Comparison of ENCODE assay signal across 8 cellular contexts in genomic region chr2:111451692-111452199, GRCh38.
DNase-seq lines count a peak whose midpoint lies in the region; ATAC-seq and TF ChIP-seq lines count a peak whose summit lies in the region.
"Not testable (repeated sequence)": the region's sequence is repeated elsewhere in the genome, so short reads cannot be mapped to it uniquely, and the experiment has no call there.

No MANE protein-coding gene starts in this region.

- not testable (repeated sequence) for H3K79me2 ChIP-seq in Karpas-422 (ENCODE audit: low read length)

- not testable (repeated sequence) for DNase-seq in CD8-positive, alpha-beta memory T cell; heart right ventricle; gastrocnemius medialis
- DNase-seq in Karpas-422 (peak; percentile 49), astrocyte of the spinal cord (ENCODE audit: low read depth, low spot score) (peak; percentile 2)

- TF ChIP-seq CTCF in WI38 (IDR thresholded peaks at IDR 0.05; ENCODE audit: low read depth, low read length); astrocyte of the spinal cord (IDR thresholded peaks at IDR 0.05; ENCODE audit: low read depth, low read length); heart right ventricle (IDR thresholded peaks at IDR 0.05); gastrocnemius medialis (IDR thresholded peaks at IDR 0.05 in 4 of 5, conservative IDR thresholded peaks at IDR 0.05 in 1 of 5): not testable (repeated sequence)

- WGBS in heart right ventricle, 2 donors: 30 to 50% methylated on average over 3 to 4 of the region's 9 CpGs

- not testable (repeated sequence) for H3K4me1 ChIP-seq in CD8-positive, alpha-beta memory T cell (ENCODE audit: insufficient read depth, low read length); gastrocnemius medialis
- H3K4me1 ChIP-seq in Karpas-422 (ENCODE audit: low read length) (peaks cover 13% of the 10 kb centered on the region), heart right ventricle (peaks cover 0 to 17% (median 0%) of the 10 kb centered on the region in 9 donors)

- POLR2A ChIA-PET in CD8-positive, alpha-beta memory T cell (lab: Charles Lee): not testable (repeated sequence)

- H3K9me2 ChIP-seq in Karpas-422 (replicated peaks; ENCODE audit: insufficient read depth, low read length): not testable (repeated sequence)

- CTCF ChIA-PET in CD8-positive, alpha-beta memory T cell (lab: Charles Lee): not testable (repeated sequence)

- in situ Hi-C loops in astrocyte of the spinal cord (cut with HindIII; ENCODE audit: low sequenced_read_pairs); gastrocnemius medialis (cut with MboI; ENCODE audit: low sequenced_read_pairs in 4 of 4): not testable (repeated sequence)

- H3K36me3 Mint-ChIP-seq in CD8-positive, alpha-beta memory T cell: not testable (repeated sequence)

- H4K20me1 ChIP-seq in Karpas-422 (ENCODE audit: insufficient read depth, low read depth, low read length): not testable (repeated sequence)

- H3K4me1 Mint-ChIP-seq in CD8-positive, alpha-beta memory T cell: not testable (repeated sequence)

- intact Hi-C loops in heart right ventricle (cut with DNase I); gastrocnemius medialis (cut with DNase I; ENCODE audit: low total_unique reads): not testable (repeated sequence)

- not testable (repeated sequence) for H2AFZ ChIP-seq in Karpas-422 (ENCODE audit: low read length)

- peak; percentile 13 for ATAC-seq in GM21367 (IDR thresholded peaks at IDR 0.05; ENCODE audit: unreplicated experiment)
- ATAC-seq in HG02798 (IDR thresholded peaks at IDR 0.05; ENCODE audit: poor library complexity, unreplicated experiment): peak; percentile 7
- ATAC-seq in heart right ventricle: peak in 5 of 8 donors; percentile 20 to 50 (median 31)
- peak; percentile 47 to 48 for ATAC-seq in gastrocnemius medialis

- not testable (repeated sequence) for H3K27me3 ChIP-seq in CD8-positive, alpha-beta memory T cell (ENCODE audit: insufficient read depth, low read length, poor library complexity, severe bottlenecking); Karpas-422 (ENCODE audit: low read length); heart right ventricle; gastrocnemius medialis

- H3K27me3 Mint-ChIP-seq in CD8-positive, alpha-beta memory T cell: not testable (repeated sequence)

- peak overlapping the region in 5 of 7 donors; percentile 34 to 73 (median 61) for H3K4me3 Mint-ChIP-seq in CD8-positive, alpha-beta memory T cell

- not testable (repeated sequence) for TF ChIP-seq POLR2A in gastrocnemius medialis (IDR thresholded peaks at IDR 0.05)

- peak overlapping the region; percentile 67 for H3K4me2 ChIP-seq in Karpas-422 (ENCODE audit: low read depth, low read length, poor library complexity, severe bottlenecking)

- H3K36me3 ChIP-seq in CD8-positive, alpha-beta memory T cell (ENCODE audit: insufficient read depth, low read length); Karpas-422 (ENCODE audit: insufficient read depth, low read length); heart right ventricle; gastrocnemius medialis: not testable (repeated sequence)

- H3K9me3 Mint-ChIP-seq in CD8-positive, alpha-beta memory T cell: not testable (repeated sequence)

- H3K4me3 ChIP-seq in CD8-positive, alpha-beta memory T cell (ENCODE audit: low read length); astrocyte of the spinal cord (ENCODE audit: low read depth, low read length): not testable (repeated sequence)
- H3K4me3 ChIP-seq in Karpas-422 (ENCODE audit: low read length) (peak overlapping the region; percentile 47; the same call in 1 of the 2 replicates), WI38 (ENCODE audit: low read depth, low read length) (0 out of 2 replicates have a peak overlapping the region, but pooled peaks have one; percentile 8), heart right ventricle (peak overlapping the region in 7 of 10 donors; percentile 0 to 37 (median 30)), gastrocnemius medialis (peak overlapping the region; percentile 10 to 36 (median 28))

- H3K9ac ChIP-seq in Karpas-422 (ENCODE audit: low read length): peak overlapping the region; percentile 50

- not testable (repeated sequence) for H3K27ac ChIP-seq in CD8-positive, alpha-beta memory T cell (ENCODE audit: low read depth, low read length)
- H3K27ac ChIP-seq in Karpas-422 (ENCODE audit: low read length) (peak overlapping the region; percentile 78), heart right ventricle (peak overlapping the region in 8 of 10 donors; percentile 4 to 68 (median 37)), gastrocnemius medialis (peak overlapping the region; percentile 32 to 61 (median 48))

- H3K27ac Mint-ChIP-seq in CD8-positive, alpha-beta memory T cell: peak overlapping the region in 2 of 8 donors; percentile 23 to 63

- H3K9me3 ChIP-seq in CD8-positive, alpha-beta memory T cell (ENCODE audit: low read length); Karpas-422 (ENCODE audit: low read length); heart right ventricle; gastrocnemius medialis: not testable (repeated sequence)
